Comparison of ENCODE assay signal across 9 cellular contexts in the genomic region with DNA sequence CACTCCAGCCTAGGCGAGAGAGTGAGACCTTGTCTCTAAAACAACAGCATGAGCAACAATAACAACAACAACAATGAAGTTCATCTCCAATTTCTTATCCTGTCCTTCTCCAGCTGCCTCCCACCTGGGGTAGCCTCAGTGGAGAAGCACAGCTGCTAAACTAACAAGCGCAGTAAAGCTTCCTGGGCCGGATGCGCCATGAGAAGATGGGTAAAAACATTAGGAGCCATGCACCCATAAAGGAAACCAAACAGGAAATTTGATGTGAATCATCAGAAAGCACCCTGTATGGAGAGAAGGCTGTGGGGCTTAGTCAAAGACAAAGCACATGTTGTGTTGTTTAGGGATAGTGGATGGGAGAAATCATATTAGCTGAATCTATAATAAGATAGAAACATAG.
DNase-seq lines count a peak whose midpoint lies in the region; ATAC-seq, FAIRE-seq and TF ChIP-seq lines count a peak whose summit lies in the region.
"Had no signal": no experiment of that assay in that cellular context is flagged by ENCODE, and none has a peak within 500 bp of the region (broad histone marks: within the 10 kb centered on the region; RNA-seq: fewer than 3 reads in every experiment).

No MANE protein-coding gene starts in this region.

- peak overlapping the region; percentile 0 for H3K27ac ChIP-seq in foreskin keratinocyte

- DNase-seq in activated CD4-positive, alpha-beta T cell treated with anti-CD3 and anti-CD28 coated beads, Interleukin-2, amount 10 ng/mL, durations not matched to agents 24 days and 14 days = peak; percentile 86
- DNase-seq in foreskin keratinocyte = peak in 1 of 2 donors; percentile 66
- DNase-seq in islet precursor cell = no peak
- no peak for DNase-seq in germinal center (ENCODE audit: low spot score)
- DNase-seq in frontal cortex (ENCODE audit: low spot score in 2 of 2) = no peak
- DNase-seq: heart left ventricle had no signal

- H3K27me3 ChIP-seq in foreskin keratinocyte = no peaks in the 10 kb centered on the region
- H3K27me3 ChIP-seq: heart left ventricle had no signal

- no peak for TF ChIP-seq CTCF in foreskin keratinocyte (conservative IDR thresholded peaks at IDR 0.05)

- peak overlapping the region; percentile 20 for H3K4me3 Mint-ChIP-seq in activated CD4-positive, alpha-beta T cell treated with anti-CD3 and anti-CD28 coated beads, Interleukin-2, amount 10 ng/mL, durations not matched to agents 24 days and 14 days

- intact Hi-C loops in activated CD4-positive, alpha-beta T cell treated with anti-CD3 and anti-CD28 coated beads, Interleukin-2, amount 10 ng/mL, durations not matched to agents 24 days and 14 days (cut with micrococcal nuclease) = loop anchor here (1.0 to 10.0 kb wide), 6 partner anchors 20 to 1392 kb away; no protein-coding TSS in a partner anchor

- H3K4me1 ChIP-seq in foreskin keratinocyte = peaks cover 13% of the 10 kb centered on the region

- H3K27me3 Mint-ChIP-seq in activated CD4-positive, alpha-beta T cell treated with anti-CD3 and anti-CD28 coated beads, Interleukin-2, amount 10 ng/mL, durations not matched to agents 24 days and 14 days = no peaks in the 10 kb centered on the region

- H3K27ac Mint-ChIP-seq in activated CD4-positive, alpha-beta T cell treated with anti-CD3 and anti-CD28 coated beads, Interleukin-2, amount 10 ng/mL, durations not matched to agents 24 days and 14 days = peak overlapping the region; percentile 71

- H3K9me3 Mint-ChIP-seq in activated CD4-positive, alpha-beta T cell treated with anti-CD3 and anti-CD28 coated beads, Interleukin-2, amount 10 ng/mL, durations not matched to agents 24 days and 14 days = no peaks in the 10 kb centered on the region

- H3K4me1 Mint-ChIP-seq in activated CD4-positive, alpha-beta T cell treated with anti-CD3 and anti-CD28 coated beads, Interleukin-2, amount 10 ng/mL, durations not matched to agents 24 days and 14 days = peaks cover 75% of the 10 kb centered on the region

- ATAC-seq in GM18502 (IDR thresholded peaks at IDR 0.05; ENCODE audit: poor library complexity, unreplicated experiment) = peak; percentile 78
- ATAC-seq in HG02885 (IDR thresholded peaks at IDR 0.05; ENCODE audit: poor library complexity, unreplicated experiment) = peak; percentile 49
- ATAC-seq in foreskin keratinocyte = peak; percentile 64
- no peak for ATAC-seq in HG02588 (IDR thresholded peaks at IDR 0.05; ENCODE audit: unreplicated experiment)

- no peak for FAIRE-seq in frontal cortex (lab: Jason Lieb, UNC)

- no peaks in the 10 kb centered on the region for H3K36me3 Mint-ChIP-seq in activated CD4-positive, alpha-beta T cell treated with anti-CD3 and anti-CD28 coated beads, Interleukin-2, amount 10 ng/mL, durations not matched to agents 24 days and 14 days (ENCODE audit: low read depth)
